In the genomic region with DNA sequence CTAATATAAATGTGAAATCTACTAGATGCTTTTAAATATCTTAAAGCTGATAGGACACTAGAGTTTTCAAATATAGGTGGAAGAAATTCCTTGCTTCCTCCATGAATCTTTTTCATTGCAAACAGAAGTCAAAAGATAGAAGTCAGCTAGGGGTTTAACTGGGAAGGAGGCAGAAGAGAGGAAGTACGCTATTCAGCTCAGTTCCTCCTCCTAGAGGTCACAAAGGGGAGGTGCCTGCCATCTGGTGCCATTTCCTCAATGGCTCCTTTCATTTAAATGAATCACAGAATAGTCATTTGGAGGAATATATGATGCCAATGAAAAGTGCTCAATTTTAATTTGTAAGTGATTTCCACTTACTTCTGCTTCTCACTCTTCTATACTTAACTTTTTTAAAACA, we compare ENCODE assay signal across 10 cellular contexts. TPM values are rescaled to one million over a fixed set of nuclear protein-coding genes. Genes with fewer than 3 reads are reported as not detected.
DNase-seq lines count a peak whose midpoint lies in the region; ATAC-seq and TF ChIP-seq lines count a peak whose summit lies in the region.
"Had no signal": no experiment of that assay in that cellular context is flagged by ENCODE, and none has a peak within 500 bp of the region (broad histone marks: within the 10 kb centered on the region; RNA-seq: fewer than 3 reads in every experiment).

No MANE protein-coding gene starts in this region.

- H3K27ac Mint-ChIP-seq in activated CD4-positive, alpha-beta memory T cell treated with anti-CD3 and anti-CD28 coated beads for 36 hours: no peak overlapping the region
- H3K27ac Mint-ChIP-seq in neural crest cell (ENCODE audit: unreplicated experiment): no peak overlapping the region

- H3K36me3 ChIP-seq in SK-N-SH (replicated peaks in 1 of 2; ENCODE audit: control insufficient read depth in 1 of 2, insufficient read depth in 2 of 2, low read length in 1 of 2): no peaks in the 10 kb centered on the region
- H3K36me3 ChIP-seq: BLaER1, neutrophil had no signal

- H3K9me2 ChIP-seq in SK-N-SH: no peaks in the 10 kb centered on the region

- CTCF ChIA-PET in SK-N-SH (lab: Yijun Ruan, JAX): no interaction called here
- CTCF ChIA-PET in activated CD4-positive, alpha-beta memory T cell treated with anti-CD3 and anti-CD28 coated beads for 36 hours (lab: Charles Lee): interaction anchor here (0.7 to 1.7 kb wide), 6 partner anchors 12 to 489 kb away, joined by 3 to 10 read pairs (median 3); no protein-coding TSS in a partner anchor

- H3K27me3 ChIP-seq in SK-N-SH (ENCODE audit: insufficient read depth): no peaks in the 10 kb centered on the region
- H3K27me3 ChIP-seq: BLaER1 had no signal

- H3K9me3 Mint-ChIP-seq in activated CD4-positive, alpha-beta memory T cell treated with anti-CD3 and anti-CD28 coated beads for 36 hours: no peaks in the 10 kb centered on the region
- H3K9me3 Mint-ChIP-seq in neural crest cell: no peaks in the 10 kb centered on the region

- no peaks in the 10 kb centered on the region for H4K20me1 ChIP-seq in SK-N-SH (ENCODE audit: insufficient read depth)
- H4K20me1 ChIP-seq: BLaER1 had no signal

- no peak overlapping the region for H3K27ac ChIP-seq in SK-N-SH (ENCODE audit: low read depth in 2 of 2, low read length in 1 of 2)
- H3K27ac ChIP-seq: BLaER1, neutrophil had no signal

- no peaks in the 10 kb centered on the region for H3F3A ChIP-seq in SK-N-SH (replicated peaks; ENCODE audit: insufficient read depth)

- peaks cover 15% of the 10 kb centered on the region for H3K27me3 Mint-ChIP-seq in activated CD4-positive, alpha-beta memory T cell treated with anti-CD3 and anti-CD28 coated beads for 36 hours
- H3K27me3 Mint-ChIP-seq in neural crest cell (ENCODE audit: low read depth): no peaks in the 10 kb centered on the region

- no peaks in the 10 kb centered on the region for H3K36me3 Mint-ChIP-seq in activated CD4-positive, alpha-beta memory T cell treated with anti-CD3 and anti-CD28 coated beads for 36 hours
- peaks cover 2% of the 10 kb centered on the region for H3K36me3 Mint-ChIP-seq in neural crest cell (ENCODE audit: low read depth)

- H3K9ac ChIP-seq in SK-N-SH: no peak overlapping the region
- H3K9ac ChIP-seq: BLaER1 had no signal

- H3K4me3 Mint-ChIP-seq in activated CD4-positive, alpha-beta memory T cell treated with anti-CD3 and anti-CD28 coated beads for 36 hours: no peak overlapping the region
- H3K4me3 Mint-ChIP-seq in neural crest cell: peak overlapping the region; percentile 19

- no peaks in the 10 kb centered on the region for H3K4me1 Mint-ChIP-seq in activated CD4-positive, alpha-beta memory T cell treated with anti-CD3 and anti-CD28 coated beads for 36 hours (ENCODE audit: low read depth)
- peaks cover 25% of the 10 kb centered on the region for H3K4me1 Mint-ChIP-seq in neural crest cell

- peaks cover 0 to 9% of the 10 kb centered on the region in 2 experiments; a peak in 1 of 4 replicates for H3K4me1 ChIP-seq in SK-N-SH (ENCODE audit: control insufficient read depth in 1 of 2, insufficient read depth in 2 of 2, low read depth in 1 of 2, low read length in 1 of 2)
- H3K4me1 ChIP-seq: BLaER1 had no signal

- no peak for ATAC-seq in SK-N-SH treated with all-trans-retinoic acid at 6 μM for 48 hours
- ATAC-seq in GM21529 (IDR thresholded peaks at IDR 0.05; ENCODE audit: unreplicated experiment): peak; percentile 97
- peak; percentile 86 for ATAC-seq in HG03558 (IDR thresholded peaks at IDR 0.05; ENCODE audit: extremely low read depth, unreplicated experiment)

- DNase-seq in SK-N-SH: peak; percentile 8
- peak; percentile 40 for DNase-seq in activated CD4-positive, alpha-beta memory T cell treated with anti-CD3 and anti-CD28 coated beads for 36 hours
- no peak for DNase-seq in neural crest cell (ENCODE audit: low read depth, low spot score)
- DNase-seq in activated T-cell treated with anti-CD3 and anti-CD28 coated beads for 4 hours: no peak
- DNase-seq in LoVo (ENCODE audit: low spot score): no peak

- no peak overlapping the region for H3K4me2 ChIP-seq in SK-N-SH
- H3K4me2 ChIP-seq: BLaER1 had no signal

- H3K4me3 ChIP-seq in SK-N-SH (ENCODE audit: low read depth in 2 of 2, low read length in 1 of 2): no peak overlapping the region
- H3K4me3 ChIP-seq: BLaER1 had no signal

- TF ChIP-seq EP300 in SK-N-SH (IDR thresholded peaks at IDR 0.05; ENCODE audit: borderline replicate concordance in 1 of 2, low read depth in 1 of 2, low read length in 1 of 2): no peak

- no peak overlapping the region for H2AFZ ChIP-seq in SK-N-SH (ENCODE audit: low read depth)

- H3K79me2 ChIP-seq in SK-N-SH (ENCODE audit: insufficient read depth): no peaks in the 10 kb centered on the region

- TF ChIP-seq RAD21 in SK-N-SH (IDR thresholded peaks at IDR 0.05; ENCODE audit: low read length): no peak

- POLR2A ChIA-PET in SK-N-SH (lab: Yijun Ruan, JAX): no interaction called here
- POLR2A ChIA-PET in activated CD4-positive, alpha-beta memory T cell treated with anti-CD3 and anti-CD28 coated beads for 36 hours (lab: Charles Lee): no interaction called here

- intact Hi-C loops in activated CD4-positive, alpha-beta memory T cell treated with anti-CD3 and anti-CD28 coated beads for 36 hours (cut with micrococcal nuclease): loop anchor here (5.0 kb wide), 2 partner anchors 217 to 462 kb away; no protein-coding TSS in a partner anchor

- H3K9me3 ChIP-seq in SK-N-SH: no peaks in the 10 kb centered on the region
- H3K9me3 ChIP-seq: BLaER1, neutrophil had no signal

- TF ChIP-seq CTCF in SK-N-SH (IDR thresholded peaks at IDR 0.05) (peak; percentile 37; the same call in 1 of the 2 replicates), neural crest cell (conservative IDR thresholded peaks at IDR 0.05) (peak; percentile 62)

- WGBS in SK-N-SH (ENCODE audit: low lambda C conversion rate): 7% methylated on average over 1 of the region's 1 CpG

TF ChIP-seq in SK-N-SH, 30 proteins besides CTCF, POLR2A, EP300 and RAD21 (continues in another document):
- TF ChIP-seq, protein P1, sequence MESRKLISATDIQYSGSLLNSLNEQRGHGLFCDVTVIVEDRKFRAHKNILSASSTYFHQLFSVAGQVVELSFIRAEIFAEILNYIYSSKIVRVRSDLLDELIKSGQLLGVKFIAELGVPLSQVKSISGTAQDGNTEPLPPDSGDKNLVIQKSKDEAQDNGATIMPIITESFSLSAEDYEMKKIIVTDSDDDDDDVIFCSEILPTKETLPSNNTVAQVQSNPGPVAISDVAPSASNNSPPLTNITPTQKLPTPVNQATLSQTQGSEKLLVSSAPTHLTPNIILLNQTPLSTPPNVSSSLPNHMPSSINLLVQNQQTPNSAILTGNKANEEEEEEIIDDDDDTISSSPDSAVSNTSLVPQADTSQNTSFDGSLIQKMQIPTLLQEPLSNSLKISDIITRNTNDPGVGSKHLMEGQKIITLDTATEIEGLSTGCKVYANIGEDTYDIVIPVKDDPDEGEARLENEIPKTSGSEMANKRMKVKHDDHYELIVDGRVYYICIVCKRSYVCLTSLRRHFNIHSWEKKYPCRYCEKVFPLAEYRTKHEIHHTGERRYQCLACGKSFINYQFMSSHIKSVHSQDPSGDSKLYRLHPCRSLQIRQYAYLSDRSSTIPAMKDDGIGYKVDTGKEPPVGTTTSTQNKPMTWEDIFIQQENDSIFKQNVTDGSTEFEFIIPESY (IDR thresholded peaks at IDR 0.05; ENCODE audit: borderline replicate concordance, low read depth): no peak
- TF ChIP-seq, protein P2, sequence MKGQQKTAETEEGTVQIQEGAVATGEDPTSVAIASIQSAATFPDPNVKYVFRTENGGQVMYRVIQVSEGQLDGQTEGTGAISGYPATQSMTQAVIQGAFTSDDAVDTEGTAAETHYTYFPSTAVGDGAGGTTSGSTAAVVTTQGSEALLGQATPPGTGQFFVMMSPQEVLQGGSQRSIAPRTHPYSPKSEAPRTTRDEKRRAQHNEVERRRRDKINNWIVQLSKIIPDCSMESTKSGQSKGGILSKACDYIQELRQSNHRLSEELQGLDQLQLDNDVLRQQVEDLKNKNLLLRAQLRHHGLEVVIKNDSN (IDR thresholded peaks at IDR 0.05; ENCODE audit: borderline replicate concordance, low read depth): no peak

TF ChIP-seq in SK-N-SH treated with all-trans-retinoic acid at 6 μM for 48 hours, 23 proteins besides CTCF, POLR2A, EP300 and RAD21:
- TF ChIP-seq SNAI2 (CRISPR knock-in tag; IDR thresholded peaks at IDR 0.05) (no peak), ZC3H10 (CRISPR knock-in tag; IDR thresholded peaks at IDR 0.05) (no peak), ESRRG (CRISPR knock-in tag; IDR thresholded peaks at IDR 0.05) (no peak)
- TF ChIP-seq, protein P3, sequence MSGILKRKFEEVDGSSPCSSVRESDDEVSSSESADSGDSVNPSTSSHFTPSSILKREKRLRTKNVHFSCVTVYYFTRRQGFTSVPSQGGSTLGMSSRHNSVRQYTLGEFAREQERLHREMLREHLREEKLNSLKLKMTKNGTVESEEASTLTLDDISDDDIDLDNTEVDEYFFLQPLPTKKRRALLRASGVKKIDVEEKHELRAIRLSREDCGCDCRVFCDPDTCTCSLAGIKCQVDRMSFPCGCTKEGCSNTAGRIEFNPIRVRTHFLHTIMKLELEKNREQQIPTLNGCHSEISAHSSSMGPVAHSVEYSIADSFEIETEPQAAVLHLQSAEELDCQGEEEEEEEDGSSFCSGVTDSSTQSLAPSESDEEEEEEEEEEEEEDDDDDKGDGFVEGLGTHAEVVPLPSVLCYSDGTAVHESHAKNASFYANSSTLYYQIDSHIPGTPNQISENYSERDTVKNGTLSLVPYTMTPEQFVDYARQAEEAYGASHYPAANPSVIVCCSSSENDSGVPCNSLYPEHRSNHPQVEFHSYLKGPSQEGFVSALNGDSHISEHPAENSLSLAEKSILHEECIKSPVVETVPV (CRISPR knock-in tag; IDR thresholded peaks at IDR 0.05): no peak

RNA-seq across cellular contexts. Expression of a gene that starts 8.5 kb away (rescaled TPM):
- polyA plus RNA-seq in SK-N-SH (2012; rRNA removed): not detected in 2 replicates
- 0.01 TPM in 2 replicates for polyA plus RNA-seq in SK-N-SH (2012; cell fraction: cytosol; rRNA removed)
- polyA plus RNA-seq in SK-N-SH (2012; cell fraction: nucleus; rRNA removed): not detected in 2 replicates
- not detected for total RNA-seq in activated CD4-positive, alpha-beta memory T cell treated with anti-CD3 and anti-CD28 coated beads for 36 hours
- total RNA-seq in neural crest cell: 39.3 and 39.6 TPM in 2 replicates

Comparison
In these comparisons a context has a peak if more than half of its experiments do, and no peak if none do; other contexts are left out.
1. DNase-seq: peak in SK-N-SH (single experiment) and activated CD4-positive, alpha-beta memory T cell treated with anti-CD3 and anti-CD28 coated beads for 36 hours (single experiment); none in neural crest cell (single experiment), activated T-cell treated with anti-CD3 and anti-CD28 coated beads for 4 hours (single experiment) and LoVo (single experiment).
2. RNA of a gene that starts 8.5 kb away (total RNA-seq): 39.3 to 39.6 TPM in neural crest cell; not detected in activated CD4-positive, alpha-beta memory T cell treated with anti-CD3 and anti-CD28 coated beads for 36 hours; every median in the first group is over 10 times any median in the second.